In genomic region chr3:15805756-15806266, GRCh38 we compare ENCODE assay signal across 1 cellular context.
A peak's percentile ranks its signal among the peaks of the same experiment; 100 is the strongest.
TF ChIP-seq lines count a peak whose summit lies in the region.

No MANE protein-coding gene starts in this region.

TF ChIP-seq in K562, 482 proteins besides CTCF, POLR2A, EP300 and RAD21 (continued from another document):
- peak; percentile 49; the same call in 1 of the 2 replicates for TF ChIP-seq ATF7 (IDR thresholded peaks at IDR 0.05)
- TF ChIP-seq TOE1 (IDR thresholded peaks at IDR 0.05; ENCODE audit: borderline replicate concordance), result no peak
- no peak for TF ChIP-seq TOE1 (CRISPR knock-in tag; IDR thresholded peaks at IDR 0.05; ENCODE audit: borderline replicate concordance, low read depth)
- no peak for TF ChIP-seq ZKSCAN3 (CRISPR knock-in tag; IDR thresholded peaks at IDR 0.05)
